8 cellular contexts compared by ENCODE assay signal in genomic region chr7:74175270-74175803, GRCh38. TPM values are rescaled to one million over a fixed set of nuclear protein-coding genes. Genes with fewer than 3 reads are reported as not detected.
DNase-seq lines count a peak whose midpoint lies in the region; ATAC-seq, FAIRE-seq and TF ChIP-seq lines count a peak whose summit lies in the region.

No MANE protein-coding gene starts in this region.

- H4K20me1 ChIP-seq in mammary epithelial cell (ENCODE audit: insufficient read depth, low read length), result peaks cover 6% of the 10 kb centered on the region

- in situ Hi-C loops in mammary epithelial cell (cut with MboI; ENCODE audit: low sequenced_read_pairs in 2 of 2), result loop anchor here in 1 of 2 donors (25.0 kb wide), 1 partner anchor 313 kb away; the partner anchor contains the start of gene TMEM270

- no peak for TF ChIP-seq POLR2A in GM12892 (IDR thresholded peaks at IDR 0.05; ENCODE audit: low read depth, low read length)

- H3K9me3 ChIP-seq in A673 (ENCODE audit: low read depth, low read length, poor library complexity, severe bottlenecking) (no peaks in the 10 kb centered on the region), mammary epithelial cell (replicated peaks; ENCODE audit: insufficient read depth, low read length) (no peaks in the 10 kb centered on the region), mucosa of descending colon (no peaks in the 10 kb centered on the region)

- TF ChIP-seq CTCF in A673 (conservative IDR thresholded peaks at IDR 0.05; ENCODE audit: low read depth, low read length) (no peak), mammary epithelial cell (conservative IDR thresholded peaks at IDR 0.05 in 1 of 2, IDR thresholded peaks at IDR 0.05 in 1 of 2; ENCODE audit: extremely low read depth in 1 of 2, insufficient read depth in 1 of 2, low read depth in 1 of 2, low read length in 2 of 2) (no peak), mucosa of descending colon (IDR thresholded peaks at IDR 0.05) (no peak)

- H3K27me3 ChIP-seq in A673 (replicated peaks; ENCODE audit: insufficient read depth, low read depth, low read length, poor library complexity), result no peaks in the 10 kb centered on the region
- H3K27me3 ChIP-seq in mammary epithelial cell (ENCODE audit: insufficient read depth, low read length), result no peaks in the 10 kb centered on the region

- H3K79me2 ChIP-seq in mammary epithelial cell (ENCODE audit: insufficient read depth, low read length), result peaks cover 62% of the 10 kb centered on the region

- peak overlapping the region; percentile 97 for H3K9ac ChIP-seq in mammary epithelial cell (ENCODE audit: insufficient read depth, low read length)

- POLR2A ChIA-PET in A673 (lab: Charles Lee; ENCODE audit: low non-redundant PET), result interaction anchor here (0.6 to 1.0 kb wide), 2 partner anchors 95 to 312 kb away, joined by 3 to 4 read pairs; no protein-coding TSS in a partner anchor

- DNase-seq in A673 (ENCODE audit: low spot score) (no peak), mammary epithelial cell (no peak), mucosa of descending colon (peak in 1 of 3 donors; percentile 50), substantia nigra (lab: John Stamatoyannopoulos, UW) (no peak), GM12892 (ENCODE audit: insufficient read length) (no peak)
- no peak for DNase-seq in Jurkat, Clone E6-1 (ENCODE audit: low read depth, low spot score)

- H3K36me3 ChIP-seq in A673 (ENCODE audit: insufficient read depth, low read length, poor library complexity, severe bottlenecking), result peaks cover 33% of the 10 kb centered on the region
- H3K36me3 ChIP-seq in mammary epithelial cell (ENCODE audit: insufficient read depth, low read length), result peaks cover 14% of the 10 kb centered on the region
- H3K36me3 ChIP-seq in mucosa of descending colon (ENCODE audit: low read depth), result no peaks in the 10 kb centered on the region

- no peak for ATAC-seq in mucosa of descending colon
- no peak for ATAC-seq in HG03460 (IDR thresholded peaks at IDR 0.05; ENCODE audit: unreplicated experiment)
- no peak for ATAC-seq in HG02938 (IDR thresholded peaks at IDR 0.05; ENCODE audit: unreplicated experiment)

- H2AFZ ChIP-seq in mammary epithelial cell (ENCODE audit: low read depth, low read length), result no peak overlapping the region

- H3K4me1 ChIP-seq in A673 (ENCODE audit: insufficient read depth, low read length, poor library complexity, severe bottlenecking) (peaks cover 44% of the 10 kb centered on the region), mammary epithelial cell (ENCODE audit: insufficient read depth, low read length) (peaks cover 33% of the 10 kb centered on the region), mucosa of descending colon (ENCODE audit: low read depth) (peaks cover 57% of the 10 kb centered on the region)

- 6% methylated on average over 9 of the region's 9 CpGs for WGBS in mammary epithelial cell (ENCODE audit: low coverage, missing lambda C conversion rate)

- H3K4me3 ChIP-seq in A673 (ENCODE audit: low read depth, low read length, poor library complexity, severe bottlenecking), result peak overlapping the region; percentile 95
- H3K4me3 ChIP-seq in Jurkat, Clone E6-1 (ENCODE audit: low read length), result peak overlapping the region; percentile 83
- H3K4me3 ChIP-seq in mammary epithelial cell (replicated peaks in 1 of 3; ENCODE audit: insufficient read depth in 1 of 3, low read depth in 2 of 3, low read length in 3 of 3), result peak overlapping the region; percentile 83 to 98 (median 87)
- peak overlapping the region; percentile 91 for H3K4me3 ChIP-seq in mucosa of descending colon

- no peak for FAIRE-seq in GM12892 (lab: Jason Lieb, UNC)

- CTCF ChIA-PET in A673 (lab: Charles Lee), result no interaction called here
- CTCF ChIA-PET in mammary epithelial cell (lab: Charles Lee; ENCODE audit: low non-redundant PET), result interaction anchor here (0.6 kb wide), 1 partner anchor 110 kb away, joined by 7 read pairs; no protein-coding TSS in a partner anchor

- peak overlapping the region; percentile 96 for H3K4me2 ChIP-seq in mammary epithelial cell (ENCODE audit: insufficient read depth, low read depth, low read length)

- intact Hi-C loops in A673 (cut with micrococcal nuclease; ENCODE audit: unreplicated experiment), result no loop called here
- intact Hi-C loops in mammary epithelial cell (cut with micrococcal nuclease), result loop anchor here (2.0 kb wide), 2 partner anchors 77 to 107 kb away; no protein-coding TSS in a partner anchor
- intact Hi-C loops in mucosa of descending colon (cut with DNase I, micrococcal nuclease), result no loop called here

- dilution Hi-C loops in mammary epithelial cell (cut with HindIII; ENCODE audit: low sequenced_read_pairs), result loop anchor here (5.0 kb wide), 2 partner anchors 72 to 88 kb away; no protein-coding TSS in a partner anchor

- H3K27ac ChIP-seq in A673 (ENCODE audit: low read depth, low read length, poor library complexity, severe bottlenecking) (peak overlapping the region; percentile 97), mammary epithelial cell (ENCODE audit: insufficient read depth, low read depth, low read length) (peak overlapping the region; percentile 86), substantia nigra (ENCODE audit: low read depth, low read length, poor library complexity, severe bottlenecking) (no peak overlapping the region)

- BruUV-seq in A673 (replicated peaks; lab: Mats Ljungman, UMichigan) (TSS peak; percentile 47), mammary epithelial cell (replicated peaks; lab: Mats Ljungman, UMichigan) (TSS peak; percentile 29)

RNA-seq across cellular contexts. Expression of gene EIF4H, which starts 1.2 kb away (rescaled TPM):
- total RNA-seq in A673 (2021) (432 and 453 TPM in 2 replicates), mammary epithelial cell (100 to 1,000 TPM; 252 to 365 TPM), mucosa of descending colon (100 to 1,000 TPM; 231 to 278 (median 274) TPM)
- 294 TPM for polyA plus RNA-seq in Jurkat, Clone E6-1 (2012; ENCODE audit: insufficient read depth, insufficient read length)
- polyA plus RNA-seq in mammary epithelial cell, result 300 TPM
- 345 TPM for polyA minus RNA-seq in mammary epithelial cell
- 222 TPM for polyA plus RNA-seq in GM12892 (2012; ENCODE audit: missing spikeins)

RNA-seq across cellular contexts. Expression of gene LAT2, which starts 34.5 kb away (rescaled TPM):
- 0.28 and 0.58 TPM in 2 replicates for total RNA-seq in A673 (2021)
- 2.2 TPM for polyA plus RNA-seq in Jurkat, Clone E6-1 (2012; ENCODE audit: insufficient read depth, insufficient read length)
- 1 to 10 TPM in 1 of 2 donors, under 1 TPM in 1; 0.17 to 1.6 TPM for total RNA-seq in mammary epithelial cell
- polyA plus RNA-seq in mammary epithelial cell, result 1.2 TPM
- not detected for polyA minus RNA-seq in mammary epithelial cell
- total RNA-seq in mucosa of descending colon, result 1 to 10 TPM; 3.1 to 8.1 (median 6.9) TPM
- polyA plus RNA-seq in GM12892 (2012; ENCODE audit: missing spikeins), result 160 TPM
